9 cellular contexts compared by ENCODE assay signal in genomic region chr7:143892527-143893300, GRCh38. TPM values are rescaled to one million over a fixed set of nuclear protein-coding genes. Genes with fewer than 3 reads are reported as not detected.
DNase-seq lines count a peak whose midpoint lies in the region; ATAC-seq and TF ChIP-seq lines count a peak whose summit lies in the region.
"Had no signal": no experiment of that assay in that cellular context is flagged by ENCODE, and none has a peak within 500 bp of the region (broad histone marks: within the 10 kb centered on the region; RNA-seq: fewer than 3 reads in every experiment).

No MANE protein-coding gene starts in this region.

- no peaks in the 10 kb centered on the region for H3K36me3 ChIP-seq in mucosa of descending colon (ENCODE audit: low read depth)

- H3K27ac Mint-ChIP-seq in T-cell, result no peak overlapping the region

- CTCF ChIA-PET in T-cell (lab: Charles Lee), result interaction anchor here (0.6 to 1.6 kb wide), 7 partner anchors 8 to 235 kb away, joined by 3 to 10 read pairs (median 4); partner anchors contain the start of gene TCAF1 (in 2 of the 2)

- POLR2A ChIA-PET in T-cell (lab: Charles Lee), result no interaction called here

- TF ChIP-seq CTCF in mucosa of descending colon (IDR thresholded peaks at IDR 0.05), result no peak

- H3K4me3 ChIP-seq in mucosa of descending colon, result no peak overlapping the region

- peaks cover 25% of the 10 kb centered on the region for H3K36me3 Mint-ChIP-seq in T-cell

- ATAC-seq in GM21390 (IDR thresholded peaks at IDR 0.05; ENCODE audit: unreplicated experiment) (peak; percentile 99), HG03460 (IDR thresholded peaks at IDR 0.05; ENCODE audit: unreplicated experiment) (peak; percentile 96), T-cell (replicated peaks in 1 of 4) (peak in 3 of 4 experiments; percentile 45 to 65 (median 65)), mucosa of descending colon (peak; percentile 70)

- no peaks in the 10 kb centered on the region for H3K9me3 ChIP-seq in mucosa of descending colon

- no peaks in the 10 kb centered on the region for H3K4me1 ChIP-seq in mucosa of descending colon (ENCODE audit: low read depth)

- intact Hi-C loops in mucosa of descending colon (cut with DNase I, micrococcal nuclease), result no loop called here

- H3K4me3 Mint-ChIP-seq in T-cell, result no peak overlapping the region
- H3K4me3 Mint-ChIP-seq: activated T-cell treated with anti-CD3 and anti-CD28 coated beads, Interleukin-2, amount 50 U/mL, for 4 hours had no signal

- H3K4me1 Mint-ChIP-seq in T-cell, result peaks cover 4 to 12% (median 7%) of the 10 kb centered on the region in 3 donors

- H3K27me3 Mint-ChIP-seq in T-cell, result peaks cover 5 to 7% of the 10 kb centered on the region in 2 donors

- H3K9me3 Mint-ChIP-seq in T-cell, result peaks cover 7 to 14% (median 9%) of the 10 kb centered on the region in 3 donors

- peak; percentile 16 for DNase-seq in NCI-H146 (lab: John Stamatoyannopoulos, UW)
- no peak for DNase-seq in NCI-H146 treated with DMSO at 0.1 percent for 48 hours (lab: John Stamatoyannopoulos, UW; ENCODE audit: unreplicated experiment)
- DNase-seq in T-cell, result peak in 1 of 34 experiments; percentile 23
- no peak for DNase-seq in mucosa of descending colon
- no peak for DNase-seq in NK-92 treated with Interleukin-12 subunit alpha and Interleukin-12 subunit beta, amount 100 ng/mL, for 24 hours (lab: John Stamatoyannopoulos, UW)
- DNase-seq in stimulated activated CD8-positive, alpha-beta memory T cell treated with anti-CD3 and anti-CD28 coated beads, Interleukin-4, amount 100 ng/mL, for 48 hours, result no peak
- DNase-seq: activated T-cell treated with anti-CD3 and anti-CD28 coated beads, Interleukin-2, amount 50 U/mL, for 4 hours had no signal

RNA-seq across cellular contexts. Expression of gene TCAF1, which starts 9.3 kb away (rescaled TPM):
- total RNA-seq in T-cell (10 to 100 TPM; 12.9 to 15.0 (median 13.5) TPM), mucosa of descending colon (10 to 100 TPM; 36.2 to 56.0 (median 46.2) TPM)

RNA-seq across cellular contexts. Expression of gene OR2F2, which starts 42.3 kb away (rescaled TPM):
- total RNA-seq in T-cell, result not detected
- not detected for total RNA-seq in mucosa of descending colon
- total RNA-seq: activated T-cell treated with anti-CD3 and anti-CD28 coated beads, Interleukin-2, amount 50 U/mL, for 4 hours had no signal
